ENCODE assay signal across 25 cellular contexts in genomic region chr11:36371161-36371560, GRCh38.
"Had no signal": no experiment of that assay in that cellular context is flagged by ENCODE, and none has a peak within 500 bp of the region (broad histone marks: within the 10 kb centered on the region; RNA-seq: fewer than 3 reads in every experiment).

No MANE protein-coding gene starts in this region.

- H3K4me3 ChIP-seq: ascending aorta, SJSA1 had no signal

- H3K4me2 ChIP-seq: KMS-11 had no signal

- H3K36me3 ChIP-seq: ascending aorta, SJSA1 had no signal

- H3K9me3 ChIP-seq: ascending aorta, SJSA1 had no signal

- ATAC-seq: activated CD8-positive, alpha-beta T cell treated with anti-CD3 and anti-CD28 coated beads, Interleukin-2, amount 10 ng/mL, durations not matched to agents 7 days and 5 days; Panc1; WTC11 had no signal

- H3K9ac ChIP-seq: KMS-11 had no signal

- H3K27me3 ChIP-seq: ascending aorta, SJSA1 had no signal

- DNase-seq: activated CD4-positive, alpha-beta T cell treated with anti-CD3 and anti-CD28 coated beads for 48 hours; activated CD4-positive, alpha-beta T cell treated with anti-CD3 and anti-CD28 coated beads, Interleukin-2, amount 50 U/mL, for 4 hours; activated CD4-positive, CD25-positive, alpha-beta regulatory T cell treated with anti-CD3 and anti-CD28 coated beads, Interleukin-2, amount 50 U/mL, for 72 hours; activated CD8-positive, alpha-beta memory T cell treated with anti-CD3 and anti-CD28 coated beads, Interleukin-2, amount 50 U/mL, for 48 hours; activated CD8-positive, alpha-beta T cell treated with anti-CD3 and anti-CD28 coated beads, Interleukin-2, amount 10 ng/mL, durations not matched to agents 7 days and 5 days; activated naive CD4-positive, alpha-beta T cell treated with anti-CD3 and anti-CD28 coated beads, Interleukin-2, amount 50 U/mL, for 16 hours; activated naive CD8-positive, alpha-beta T cell treated with anti-CD3 and anti-CD28 coated beads, Interleukin-2, amount 10 ng/mL, durations not matched to agents 7 days and 5 days; activated T-cell treated with anti-CD3 and anti-CD28 coated beads, Interleukin-2, amount 50 U/mL, for 1 hour; NCI-H1092 treated with DMSO at 0.1 percent for 48 hours; NCI-H1417 treated with DMSO at 0.1 percent for 48 hours; NCI-H1694; NCI-H2029; NCI-H2107; NCI-H2171 treated with DMSO at 0.1 percent for 48 hours; NCI-H226; NCI-H510A; NCI-H69; NK-92 treated with Interleukin-12 subunit alpha and Interleukin-12 subunit beta, amount 100 ng/mL, for 24 hours; OCI-M1; SHP77 had no signal

- H3K27ac ChIP-seq: ascending aorta, KMS-11, SJSA1 had no signal

- H3K4me1 ChIP-seq: ascending aorta had no signal
